ENCODE assay signal across 28 cellular contexts in the genomic region with DNA sequence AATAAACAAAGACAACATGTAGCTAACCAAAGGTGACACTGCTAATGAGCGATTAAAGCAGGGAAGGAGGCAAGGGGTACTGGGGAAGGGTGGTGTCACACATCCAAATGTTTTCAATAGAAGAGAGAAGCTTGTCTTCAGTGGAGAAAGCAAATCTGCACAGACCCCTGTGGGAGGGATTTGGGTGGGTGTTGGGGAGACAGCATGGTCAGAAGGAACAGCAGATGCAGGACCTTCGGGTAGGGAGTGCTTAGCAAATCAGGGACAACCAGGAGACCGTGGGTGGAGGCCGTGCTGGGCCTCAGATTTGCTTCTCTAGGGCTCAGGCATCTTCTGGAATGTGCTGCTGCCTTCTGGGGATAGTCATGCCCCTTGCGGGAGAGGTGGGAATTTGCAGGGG.
"Had no signal": no experiment of that assay in that cellular context is flagged by ENCODE, and none has a peak within 500 bp of the region (broad histone marks: within the 10 kb centered on the region; RNA-seq: fewer than 3 reads in every experiment).

No MANE protein-coding gene starts in this region.

- DNase-seq: activated CD4-positive, alpha-beta memory T cell treated with anti-CD3 and anti-CD28 coated beads for 36 hours; activated CD4-positive, alpha-beta T cell treated with anti-CD3 and anti-CD28 coated beads, Interleukin-2, amount 10 ng/mL, durations not matched to agents 7 days and 5 days; activated CD4-positive, CD25-positive, alpha-beta regulatory T cell; activated CD8-positive, alpha-beta memory T cell treated with anti-CD3 and anti-CD28 coated beads for 24 hours; activated effector memory CD4-positive, alpha-beta T cell treated with anti-CD3 and anti-CD28 coated beads, Interleukin-2, amount 50 U/mL, for 16 hours; activated naive CD4-positive, alpha-beta T cell treated with Interleukin-2 at 50 U/mL for 16 hours; activated T-cell treated with anti-CD3 and anti-CD28 coated beads, Interleukin-2, amount 50 U/mL, for 4 hours; amygdala; brain microvascular endothelial cell; MG63; MV-4-11; NCI-H1092 treated with DMSO at 0.1 percent for 48 hours; NCI-H1417 treated with DMSO at 0.1 percent for 48 hours; NCI-H2029; NCI-H2107; NCI-H2171 treated with DMSO at 0.1 percent for 48 hours; NCI-H226; NCI-H526; NCI-H82; SIG-M5; T-cell; T-helper 2 cell; T1000 had no signal

- H3K4me3 Mint-ChIP-seq: activated CD4-positive, alpha-beta memory T cell treated with anti-CD3 and anti-CD28 coated beads for 36 hours; activated CD4-positive, alpha-beta T cell treated with anti-CD3 and anti-CD28 coated beads, Interleukin-2, amount 10 ng/mL, durations not matched to agents 7 days and 5 days; activated naive CD8-positive, alpha-beta T cell; activated T-cell treated with anti-CD3 and anti-CD28 coated beads, Interleukin-2, amount 50 U/mL, for 4 hours; T-cell had no signal

- H3K27me3 Mint-ChIP-seq: activated CD4-positive, alpha-beta memory T cell treated with anti-CD3 and anti-CD28 coated beads for 36 hours; activated CD4-positive, alpha-beta T cell treated with anti-CD3 and anti-CD28 coated beads, Interleukin-2, amount 10 ng/mL, durations not matched to agents 7 days and 5 days; activated naive CD8-positive, alpha-beta T cell had no signal

- FAIRE-seq: astrocyte, TTC549 had no signal

- H3K27me3 ChIP-seq: brain microvascular endothelial cell, cardiac muscle cell, MG63 had no signal

- H3K27ac Mint-ChIP-seq: activated CD4-positive, alpha-beta memory T cell treated with anti-CD3 and anti-CD28 coated beads for 36 hours; activated CD4-positive, alpha-beta T cell treated with anti-CD3 and anti-CD28 coated beads, Interleukin-2, amount 10 ng/mL, durations not matched to agents 7 days and 5 days; activated naive CD8-positive, alpha-beta T cell; T-cell had no signal

- H3K36me3 Mint-ChIP-seq: activated CD4-positive, alpha-beta memory T cell treated with anti-CD3 and anti-CD28 coated beads for 36 hours; activated naive CD8-positive, alpha-beta T cell; T-cell had no signal

- H3K9me3 Mint-ChIP-seq: activated CD4-positive, alpha-beta memory T cell treated with anti-CD3 and anti-CD28 coated beads for 36 hours; activated CD4-positive, alpha-beta T cell treated with anti-CD3 and anti-CD28 coated beads, Interleukin-2, amount 10 ng/mL, durations not matched to agents 7 days and 5 days; activated T-cell treated with anti-CD3 and anti-CD28 coated beads, Interleukin-2, amount 50 U/mL, for 4 hours; T-cell had no signal

- H3K4me1 Mint-ChIP-seq: activated CD4-positive, alpha-beta T cell treated with anti-CD3 and anti-CD28 coated beads, Interleukin-2, amount 10 ng/mL, durations not matched to agents 7 days and 5 days; T-cell had no signal

- H3K4me3 ChIP-seq: cardiac muscle cell, MG63, SK-N-MC had no signal

- ATAC-seq: activated T-cell treated with anti-CD3 and anti-CD28 coated beads, Interleukin-2, amount 50 U/mL, for 4 hours; T-cell had no signal

- H3K27ac ChIP-seq: brain microvascular endothelial cell, cardiac muscle cell, SK-N-MC had no signal

- H3K36me3 ChIP-seq: brain microvascular endothelial cell, cardiac muscle cell, MG63 had no signal

- H3K9me3 ChIP-seq: MG63 had no signal
